8 cellular contexts compared by ENCODE assay signal in the genomic region with DNA sequence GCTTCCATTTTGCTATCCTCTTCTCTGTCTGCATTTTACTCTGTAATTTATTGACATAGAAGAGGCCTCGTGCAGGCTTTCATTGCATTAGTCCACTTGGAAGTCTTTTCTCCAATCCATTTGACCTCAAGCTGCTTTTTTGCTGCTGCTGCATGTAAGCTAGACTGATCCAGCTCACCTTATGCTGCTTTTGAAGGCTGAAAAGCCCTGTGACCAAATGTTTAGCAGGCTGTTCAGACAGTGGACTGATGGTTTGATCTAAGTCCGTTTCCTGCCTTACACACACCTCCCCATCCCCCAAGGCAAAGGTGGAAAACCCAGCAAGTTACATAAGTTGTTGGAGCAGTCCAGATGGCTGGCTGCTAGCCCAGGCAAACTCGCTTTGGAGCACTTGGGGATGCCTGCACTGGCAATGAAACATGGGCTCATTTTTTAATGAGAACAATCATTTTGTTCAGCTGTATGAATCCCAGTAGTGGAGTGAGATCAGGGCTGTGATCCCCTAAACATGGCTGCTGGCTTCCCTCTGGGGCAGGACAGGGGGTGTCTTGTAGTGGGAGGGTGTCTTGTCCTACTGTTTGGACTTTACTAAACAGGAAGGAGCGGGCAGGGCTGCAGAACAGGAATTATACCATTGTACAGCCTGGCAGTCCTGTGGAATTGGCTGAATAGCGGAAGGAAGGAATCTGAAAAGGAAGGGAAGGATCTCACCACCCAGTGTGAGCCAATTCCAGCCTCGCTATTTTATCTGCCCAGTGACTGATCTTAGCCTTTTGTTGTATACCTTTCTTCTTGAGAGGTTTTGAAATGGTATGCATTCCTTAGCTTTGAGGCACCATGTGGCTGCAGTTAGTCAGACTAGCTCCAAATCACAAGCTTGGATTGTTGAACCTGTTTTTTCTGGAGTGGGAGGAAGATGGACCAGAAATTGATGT.
DNase-seq lines count a peak whose midpoint lies in the region; ATAC-seq, FAIRE-seq and TF ChIP-seq lines count a peak whose summit lies in the region.

No MANE protein-coding gene starts in this region.

- ATAC-seq in HG02885 (IDR thresholded peaks at IDR 0.05; ENCODE audit: poor library complexity, unreplicated experiment) (no peak), GM19395 (IDR thresholded peaks at IDR 0.05; ENCODE audit: unreplicated experiment) (no peak)

- no peaks in the 10 kb centered on the region for H3K36me3 ChIP-seq in muscle layer of colon (ENCODE audit: insufficient read depth, low read length)

- peaks cover 34% of the 10 kb centered on the region for H3K4me1 ChIP-seq in muscle layer of colon (ENCODE audit: insufficient read depth, low read length)

- FAIRE-seq in H54 (lab: Jason Lieb, UNC), result no peak

- H3K27ac ChIP-seq in epithelial cell of prostate (peak overlapping the region; percentile 96), muscle layer of colon (ENCODE audit: low read depth, low read length) (peak overlapping the region; percentile 84)

- H3K9ac ChIP-seq in muscle layer of colon (ENCODE audit: low read length), result peak overlapping the region; percentile 2

- DNase-seq in H54 (ENCODE audit: insufficient read length, low spot score) (peak; percentile 40), SHP77 treated with DMSO at 0.1 percent for 48 hours (lab: John Stamatoyannopoulos, UW) (peak; percentile 58), epithelial cell of prostate (ENCODE audit: low read depth, low spot score) (peak; percentile 76), SKM-1 treated with dmso at 0.1 percent for 144 hours (lab: John Stamatoyannopoulos, UW; ENCODE audit: unreplicated experiment) (no peak)
- DNase-seq in activated CD4-positive, alpha-beta T cell treated with anti-CD3 and anti-CD28 coated beads, Interleukin-2, amount 50 U/mL, for 48 hours, result no peak

- H3K27me3 ChIP-seq in muscle layer of colon (ENCODE audit: control insufficient read depth in 1 of 2, insufficient read depth in 2 of 2, low read length in 2 of 2), result no peaks in the 10 kb centered on the region

- H3K4me3 ChIP-seq in muscle layer of colon (ENCODE audit: low read depth in 1 of 2, low read length in 2 of 2), result peak overlapping the region in 1 of 2 donors; percentile 21

- no peak for TF ChIP-seq POLR2A in H54 (IDR thresholded peaks at IDR 0.05; ENCODE audit: low read depth, low read length)

- no peaks in the 10 kb centered on the region for H3K9me3 ChIP-seq in muscle layer of colon (ENCODE audit: low read length)

Comparison
In these comparisons a context has a peak if more than half of its experiments do, and no peak if none do; other contexts are left out.
1. DNase-seq: peak in H54 (single experiment), SHP77 treated with DMSO at 0.1 percent for 48 hours (single experiment) and epithelial cell of prostate (single experiment); none in activated CD4-positive, alpha-beta T cell treated with anti-CD3 and anti-CD28 coated beads, Interleukin-2, amount 50 U/mL, for 48 hours (0 of 2) and SKM-1 treated with dmso at 0.1 percent for 144 hours (single experiment).